12 cellular contexts compared by ENCODE assay signal in the genomic region with DNA sequence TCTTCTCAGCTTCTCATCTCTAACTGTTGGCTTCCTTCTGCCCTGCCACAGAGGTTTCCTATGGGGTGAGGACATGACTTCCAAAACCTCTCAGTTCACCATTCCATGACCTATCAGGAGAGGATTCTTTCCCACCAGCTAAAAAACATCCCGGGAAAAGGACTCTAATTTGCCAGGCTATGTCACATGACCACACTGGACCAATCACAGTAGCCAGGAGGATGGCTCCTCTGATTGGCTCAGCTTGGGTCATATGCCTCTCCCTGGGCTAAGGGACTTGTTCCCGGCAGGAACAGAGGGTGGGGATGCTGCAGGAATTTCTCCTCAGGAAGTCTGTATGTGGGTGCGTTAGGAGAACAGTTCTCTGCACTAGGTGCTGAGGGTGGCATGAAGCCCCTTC. TPM values are rescaled to one million over a fixed set of nuclear protein-coding genes. Genes with fewer than 3 reads are reported as not detected.
DNase-seq lines count a peak whose midpoint lies in the region; FAIRE-seq and TF ChIP-seq lines count a peak whose summit lies in the region.
"Had no signal": no experiment of that assay in that cellular context is flagged by ENCODE, and none has a peak within 500 bp of the region (broad histone marks: within the 10 kb centered on the region; RNA-seq: fewer than 3 reads in every experiment).

No MANE protein-coding gene starts in this region.

- TF ChIP-seq CTCF in D721Med (IDR thresholded peaks at IDR 0.05; ENCODE audit: insufficient read depth, missing control alignments) (no peak), endothelial cell (IDR thresholded peaks at IDR 0.05; ENCODE audit: unreplicated experiment) (no peak)

- no peaks in the 10 kb centered on the region for H3K9me3 Mint-ChIP-seq in endothelial cell (ENCODE audit: unreplicated experiment)
- H3K9me3 Mint-ChIP-seq: activated naive CD4-positive, alpha-beta T cell treated with anti-CD3 and anti-CD28 coated beads, Interleukin-2, amount 10 ng/mL, durations not matched to agents 7 days and 5 days had no signal

- peaks cover 2% of the 10 kb centered on the region for H3K27me3 Mint-ChIP-seq in endothelial cell (ENCODE audit: unreplicated experiment)

- DNase-seq in AG08396 (ENCODE audit: low spot score) (peak; percentile 66), HCEC 1CT (peak; percentile 54), NCI-H82 (lab: John Stamatoyannopoulos, UW) (peak; percentile 82), dermis blood vessel endothelial cell (peak; percentile 13), D721Med (ENCODE audit: insufficient read length, low spot score) (no peak), NCI-H1417 treated with DMSO at 0.1 percent for 48 hours (lab: John Stamatoyannopoulos, UW) (no peak), endothelial cell (ENCODE audit: low spot score) (no peak)
- DNase-seq in stimulated activated naive CD4-positive, alpha-beta T cell treated with Interleukin-2 at 50 U/mL for 16 hours (lab: John Stamatoyannopoulos, UW): no peak
- DNase-seq: activated naive CD4-positive, alpha-beta T cell treated with anti-CD3 and anti-CD28 coated beads, Interleukin-2, amount 10 ng/mL, durations not matched to agents 7 days and 5 days; cerebellar nuclear complex; NCI-H1694; stimulated activated CD4-positive, alpha-beta T cell treated with anti-CD3 and anti-CD28 coated beads, Interleukin-2, amount 100 ng/mL, for 24 hours had no signal

- peaks cover under 1% of the 10 kb centered on the region for H3K36me3 Mint-ChIP-seq in endothelial cell (ENCODE audit: low read depth, unreplicated experiment)

- no peak overlapping the region for H3K4me3 Mint-ChIP-seq in endothelial cell (ENCODE audit: unreplicated experiment)
- H3K4me3 Mint-ChIP-seq: activated naive CD4-positive, alpha-beta T cell treated with anti-CD3 and anti-CD28 coated beads, Interleukin-2, amount 10 ng/mL, durations not matched to agents 7 days and 5 days had no signal

- no peak for FAIRE-seq in D721Med (lab: Jason Lieb, UNC)

- H3K4me1 Mint-ChIP-seq in endothelial cell (ENCODE audit: unreplicated experiment): no peaks in the 10 kb centered on the region

- H3K27ac Mint-ChIP-seq in endothelial cell (ENCODE audit: unreplicated experiment): no peak overlapping the region
- H3K27ac Mint-ChIP-seq: activated naive CD4-positive, alpha-beta T cell treated with anti-CD3 and anti-CD28 coated beads, Interleukin-2, amount 10 ng/mL, durations not matched to agents 7 days and 5 days had no signal

RNA-seq across cellular contexts. Expression of a gene that starts 40.3 kb away (rescaled TPM):
- total RNA-seq in dermis blood vessel endothelial cell (8.3 and 11.9 TPM in 2 replicates), endothelial cell (ENCODE audit: unreplicated experiment) (10.0 TPM)

Comparison
In these comparisons a context has a peak if more than half of its experiments do, and no peak if none do; other contexts are left out.
1. DNase-seq: peak in AG08396 (single experiment), HCEC 1CT (single experiment), NCI-H82 (single experiment) and dermis blood vessel endothelial cell (single experiment); none in stimulated activated naive CD4-positive, alpha-beta T cell treated with Interleukin-2 at 50 U/mL for 16 hours (single experiment), D721Med (single experiment), NCI-H1417 treated with DMSO at 0.1 percent for 48 hours (single experiment) and endothelial cell (single experiment).